Comparison of ENCODE assay signal across 8 cellular contexts in genomic region chrX:57453901-57454300, GRCh38.
DNase-seq lines count a peak whose midpoint lies in the region; ATAC-seq, FAIRE-seq and TF ChIP-seq lines count a peak whose summit lies in the region.

No MANE protein-coding gene starts in this region.

- H3K36me3 ChIP-seq in kidney (ENCODE audit: control insufficient read depth in 1 of 2, insufficient read depth in 2 of 2, low read length in 2 of 2) = no peaks in the 10 kb centered on the region

- no peaks in the 10 kb centered on the region for H3K4me1 ChIP-seq in kidney (ENCODE audit: control insufficient read depth in 1 of 2, insufficient read depth in 1 of 2, low read depth in 1 of 2, low read length in 2 of 2)

- ATAC-seq in GM21360 (IDR thresholded peaks at IDR 0.05; ENCODE audit: unreplicated experiment) (peak; percentile 92), HG03521 (IDR thresholded peaks at IDR 0.05; ENCODE audit: unreplicated experiment) (no peak)

- intact Hi-C loops in activated CD4-positive, alpha-beta memory T cell treated with anti-CD3 and anti-CD28 coated beads for 36 hours (cut with micrococcal nuclease) = loop anchor here (1.0 to 10.0 kb wide), 2 partner anchors 172 to 649 kb away; no protein-coding TSS in a partner anchor
- intact Hi-C loops in kidney (cut with DNase I) = loop anchor here (10.0 kb wide), 1 partner anchor 51 kb away; no protein-coding TSS in a partner anchor

- H3K9me3 Mint-ChIP-seq in activated CD4-positive, alpha-beta memory T cell treated with anti-CD3 and anti-CD28 coated beads for 36 hours = peaks cover 2% of the 10 kb centered on the region

- DNase-seq in NCI-H1092 treated with DMSO at 0.1 percent for 48 hours (lab: John Stamatoyannopoulos, UW) (peak; percentile 52), NCI-H1092 (lab: John Stamatoyannopoulos, UW) (no peak), LoVo (ENCODE audit: low spot score) (peak; percentile 24), kidney (no peak), NCI-H226 (no peak)
- DNase-seq in activated CD4-positive, alpha-beta memory T cell treated with anti-CD3 and anti-CD28 coated beads for 36 hours = peak; percentile 13

- H3K4me3 ChIP-seq in kidney (ENCODE audit: low read length in 2 of 2) = no peak overlapping the region

- CTCF ChIA-PET in activated CD4-positive, alpha-beta memory T cell treated with anti-CD3 and anti-CD28 coated beads for 36 hours (lab: Charles Lee) = interaction anchor here (1.1 to 1.8 kb wide), 5 partner anchors 40 to 287 kb away, joined by 3 to 12 read pairs (median 5); partner anchors contain the start of gene FAAH2

- no peaks in the 10 kb centered on the region for H3K4me1 Mint-ChIP-seq in activated CD4-positive, alpha-beta memory T cell treated with anti-CD3 and anti-CD28 coated beads for 36 hours (ENCODE audit: low read depth)

- peak; percentile 38 for FAIRE-seq in kidney (lab: Jason Lieb, UNC)

- no peaks in the 10 kb centered on the region for H3K27me3 Mint-ChIP-seq in activated CD4-positive, alpha-beta memory T cell treated with anti-CD3 and anti-CD28 coated beads for 36 hours

- H3K4me3 Mint-ChIP-seq in activated CD4-positive, alpha-beta memory T cell treated with anti-CD3 and anti-CD28 coated beads for 36 hours = no peak overlapping the region

- POLR2A ChIA-PET in activated CD4-positive, alpha-beta memory T cell treated with anti-CD3 and anti-CD28 coated beads for 36 hours (lab: Charles Lee) = no interaction called here

- no peak overlapping the region for H3K27ac ChIP-seq in kidney (ENCODE audit: low read depth in 2 of 2, low read length in 2 of 2)

- H3K9me3 ChIP-seq in kidney (ENCODE audit: control insufficient read depth in 1 of 2, low read length in 2 of 2) = no peaks in the 10 kb centered on the region

- peak; percentile 6 for TF ChIP-seq CTCF in kidney (IDR thresholded peaks at IDR 0.05; ENCODE audit: borderline replicate concordance, extremely low read depth, insufficient read depth)

- H3K27ac Mint-ChIP-seq in activated CD4-positive, alpha-beta memory T cell treated with anti-CD3 and anti-CD28 coated beads for 36 hours = peak overlapping the region; percentile 38

- no peak overlapping the region for H3K9ac ChIP-seq in kidney (ENCODE audit: low read length in 2 of 2)

- H3K36me3 Mint-ChIP-seq in activated CD4-positive, alpha-beta memory T cell treated with anti-CD3 and anti-CD28 coated beads for 36 hours = peaks cover 14% of the 10 kb centered on the region

Comparison
In these comparisons a context has a peak if more than half of its experiments do, and no peak if none do; other contexts are left out.
1. DNase-seq: peak in NCI-H1092 treated with DMSO at 0.1 percent for 48 hours (single experiment), LoVo (single experiment) and activated CD4-positive, alpha-beta memory T cell treated with anti-CD3 and anti-CD28 coated beads for 36 hours (single experiment); none in NCI-H1092 (single experiment), kidney (single experiment) and NCI-H226 (single experiment).